1 cellular context compared by ENCODE assay signal in genomic region chr16:53224932-53225533, GRCh38.
A peak's percentile ranks its signal among the peaks of the same experiment; 100 is the strongest.
TF ChIP-seq lines count a peak whose summit lies in the region.

No MANE protein-coding gene starts in this region.

TF ChIP-seq in K562, 482 proteins besides CTCF, POLR2A, EP300 and RAD21 (continued from another document):
- peak; percentile 83 for TF ChIP-seq MGA (IDR thresholded peaks at IDR 0.05)
- no peak for TF ChIP-seq KAT2B (IDR thresholded peaks at IDR 0.05; ENCODE audit: low read depth, low read length)
- 0 out of 2 replicates have a peak, but pooled peaks have one; percentile 34 for TF ChIP-seq SMAD4 (CRISPR knock-in tag; conservative IDR thresholded peaks at IDR 0.05)
- no peak for TF ChIP-seq MCM3 (IDR thresholded peaks at IDR 0.05)
- TF ChIP-seq CEBPG (CRISPR knock-in tag; IDR thresholded peaks at IDR 0.05): no peak
- TF ChIP-seq CEBPG (tag; conservative IDR thresholded peaks at IDR 0.05 in 1 of 2, IDR thresholded peaks at IDR 0.05 in 1 of 2): peak in 1 of 2 experiments; percentile 51; a peak in 1 of 4 replicates
- TF ChIP-seq TCF7L2 (IDR thresholded peaks at IDR 0.05; ENCODE audit: low read depth, low read length): no peak
- TF ChIP-seq DPF2 (IDR thresholded peaks at IDR 0.05): peak; percentile 72; the same call in 1 of the 2 replicates
- TF ChIP-seq ZNF311 (CRISPR knock-in tag; IDR thresholded peaks at IDR 0.05): no peak
- TF ChIP-seq ZNF561 (CRISPR knock-in tag; conservative IDR thresholded peaks at IDR 0.05): no peak
- TF ChIP-seq CREB1 (IDR thresholded peaks at IDR 0.05): no peak
- TF ChIP-seq CREB1 (CRISPR knock-in tag; IDR thresholded peaks at IDR 0.05): no peak
- TF ChIP-seq, protein P1, sequence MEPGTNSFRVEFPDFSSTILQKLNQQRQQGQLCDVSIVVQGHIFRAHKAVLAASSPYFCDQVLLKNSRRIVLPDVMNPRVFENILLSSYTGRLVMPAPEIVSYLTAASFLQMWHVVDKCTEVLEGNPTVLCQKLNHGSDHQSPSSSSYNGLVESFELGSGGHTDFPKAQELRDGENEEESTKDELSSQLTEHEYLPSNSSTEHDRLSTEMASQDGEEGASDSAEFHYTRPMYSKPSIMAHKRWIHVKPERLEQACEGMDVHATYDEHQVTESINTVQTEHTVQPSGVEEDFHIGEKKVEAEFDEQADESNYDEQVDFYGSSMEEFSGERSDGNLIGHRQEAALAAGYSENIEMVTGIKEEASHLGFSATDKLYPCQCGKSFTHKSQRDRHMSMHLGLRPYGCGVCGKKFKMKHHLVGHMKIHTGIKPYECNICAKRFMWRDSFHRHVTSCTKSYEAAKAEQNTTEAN (CRISPR knock-in tag; IDR thresholded peaks at IDR 0.05): no peak
- TF ChIP-seq RBBP5 (IDR thresholded peaks at IDR 0.05; ENCODE audit: borderline replicate concordance, insufficient read depth, low read length, poor library complexity, severe bottlenecking): no peak
- no peak for TF ChIP-seq SIRT6 (IDR thresholded peaks at IDR 0.05; ENCODE audit: low read depth, low read length)
- peak; percentile 64; the same call in 1 of the 2 replicates for TF ChIP-seq JUND (IDR thresholded peaks at IDR 0.05; ENCODE audit: borderline replicate concordance, low read depth, low read length)
- TF ChIP-seq JUND (tag; IDR thresholded peaks at IDR 0.05; ENCODE audit: borderline replicate concordance, low read depth, low read length): peak; percentile 65; the same call in 2 of the 3 replicates
- TF ChIP-seq CHD2 (IDR thresholded peaks at IDR 0.05; ENCODE audit: low read depth, low read length): no peak
- TF ChIP-seq EWSR1 (IDR thresholded peaks at IDR 0.05; ENCODE audit: borderline replicate concordance, low read depth, partially characterized antibody): no peak
- no peak for TF ChIP-seq NR3C1 (CRISPR knock-in tag; IDR thresholded peaks at IDR 0.05)
- TF ChIP-seq ZNF778 (CRISPR knock-in tag; IDR thresholded peaks at IDR 0.05): no peak
- no peak for TF ChIP-seq MED1 (CRISPR knock-in tag; IDR thresholded peaks at IDR 0.05; ENCODE audit: borderline replicate concordance)
- TF ChIP-seq FIP1L1 (IDR thresholded peaks at IDR 0.05; ENCODE audit: low read depth, low read length, poor library complexity, severe bottlenecking): no peak
- TF ChIP-seq SMAD2 (IDR thresholded peaks at IDR 0.05; ENCODE audit: low read depth, low read length): no peak
- no peak for TF ChIP-seq SUPT5H (IDR thresholded peaks at IDR 0.05)
- TF ChIP-seq ARHGAP35 (IDR thresholded peaks at IDR 0.05; ENCODE audit: partially characterized antibody): no peak
- TF ChIP-seq CTCFL (IDR thresholded peaks at IDR 0.05; ENCODE audit: borderline replicate concordance, insufficient read depth, low read depth, low read length, poor library complexity, severe bottlenecking): no peak
- TF ChIP-seq, protein P2, sequence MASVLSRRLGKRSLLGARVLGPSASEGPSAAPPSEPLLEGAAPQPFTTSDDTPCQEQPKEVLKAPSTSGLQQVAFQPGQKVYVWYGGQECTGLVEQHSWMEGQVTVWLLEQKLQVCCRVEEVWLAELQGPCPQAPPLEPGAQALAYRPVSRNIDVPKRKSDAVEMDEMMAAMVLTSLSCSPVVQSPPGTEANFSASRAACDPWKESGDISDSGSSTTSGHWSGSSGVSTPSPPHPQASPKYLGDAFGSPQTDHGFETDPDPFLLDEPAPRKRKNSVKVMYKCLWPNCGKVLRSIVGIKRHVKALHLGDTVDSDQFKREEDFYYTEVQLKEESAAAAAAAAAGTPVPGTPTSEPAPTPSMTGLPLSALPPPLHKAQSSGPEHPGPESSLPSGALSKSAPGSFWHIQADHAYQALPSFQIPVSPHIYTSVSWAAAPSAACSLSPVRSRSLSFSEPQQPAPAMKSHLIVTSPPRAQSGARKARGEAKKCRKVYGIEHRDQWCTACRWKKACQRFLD (CRISPR knock-in tag; IDR thresholded peaks at IDR 0.05): 0 out of 2 replicates have a peak, but pooled peaks have one; percentile 41
- no peak for TF ChIP-seq TSHZ1 (CRISPR knock-in tag; IDR thresholded peaks at IDR 0.05)
- TF ChIP-seq NFXL1 (CRISPR knock-in tag; IDR thresholded peaks at IDR 0.05): no peak
- TF ChIP-seq FOXP4 (CRISPR knock-in tag; IDR thresholded peaks at IDR 0.05; ENCODE audit: borderline replicate concordance): no peak
- TF ChIP-seq MAZ (CRISPR knock-in tag; conservative IDR thresholded peaks at IDR 0.05 in 1 of 2, IDR thresholded peaks at IDR 0.05 in 1 of 2): no peak
